In genomic region chr14:96666088-96666487, GRCh38 we compare ENCODE assay signal across 25 cellular contexts.
DNase-seq lines count a peak whose midpoint lies in the region; ATAC-seq and TF ChIP-seq lines count a peak whose summit lies in the region.
"Had no signal": no experiment of that assay in that cellular context is flagged by ENCODE, and none has a peak within 500 bp of the region (broad histone marks: within the 10 kb centered on the region; RNA-seq: fewer than 3 reads in every experiment).

No MANE protein-coding gene starts in this region.

- H3K27me3 ChIP-seq in A673 (replicated peaks; ENCODE audit: insufficient read depth, low read depth, low read length, poor library complexity), result no peaks in the 10 kb centered on the region
- peaks cover 3% of the 10 kb centered on the region for H3K27me3 ChIP-seq in BE2C
- H3K27me3 ChIP-seq in Karpas-422 (ENCODE audit: low read length), result no peaks in the 10 kb centered on the region
- H3K27me3 ChIP-seq: sigmoid colon, SJCRH30, upper lobe of left lung had no signal

- intact Hi-C loops in A673 (cut with micrococcal nuclease; ENCODE audit: unreplicated experiment), result no loop called here

- H3K36me3 Mint-ChIP-seq in WTC11, result no peaks in the 10 kb centered on the region
- H3K36me3 Mint-ChIP-seq: stimulated activated memory B cell treated with anti-CD40 and anti-IgM and Interleukin-4, amounts not matched to agents 10 μg/mL and 1 μg/mL and 100 μg/mL, for 72 hours had no signal

- H3K9me2 ChIP-seq in Karpas-422 (replicated peaks; ENCODE audit: insufficient read depth, low read length), result no peaks in the 10 kb centered on the region

- H3K9ac ChIP-seq in Karpas-422 (ENCODE audit: low read length), result no peak overlapping the region

- no peak overlapping the region for H3K27ac ChIP-seq in A673 (ENCODE audit: low read depth, low read length, poor library complexity, severe bottlenecking)
- H3K27ac ChIP-seq in Karpas-422 (ENCODE audit: low read length), result no peak overlapping the region
- H3K27ac ChIP-seq: epithelial cell of prostate, prostate gland, sigmoid colon, SJCRH30, upper lobe of left lung had no signal

- H4K20me1 ChIP-seq in Karpas-422 (ENCODE audit: insufficient read depth, low read depth, low read length), result no peaks in the 10 kb centered on the region

- peaks cover 7% of the 10 kb centered on the region for H3K9me3 Mint-ChIP-seq in WTC11
- H3K9me3 Mint-ChIP-seq: activated CD4-positive, alpha-beta memory T cell treated with anti-CD3 and anti-CD28 coated beads, Interleukin-2, amount 10 ng/mL, durations not matched to agents 7 days and 5 days; activated naive CD4-positive, alpha-beta T cell treated with anti-CD3 and anti-CD28 coated beads, Interleukin-2, amount 50 U/mL, for 24 hours had no signal

- no peaks in the 10 kb centered on the region for H3K27me3 Mint-ChIP-seq in WTC11 (ENCODE audit: low read depth)

- H3K4me1 Mint-ChIP-seq in WTC11, result peaks cover 37% of the 10 kb centered on the region
- H3K4me1 Mint-ChIP-seq: activated CD4-positive, alpha-beta memory T cell treated with anti-CD3 and anti-CD28 coated beads, Interleukin-2, amount 10 ng/mL, durations not matched to agents 7 days and 5 days; activated naive CD4-positive, alpha-beta T cell treated with anti-CD3 and anti-CD28 coated beads, Interleukin-2, amount 50 U/mL, for 24 hours; stimulated activated memory B cell treated with anti-CD40 and anti-IgM and Interleukin-4, amounts not matched to agents 10 μg/mL and 1 μg/mL and 100 μg/mL, for 72 hours had no signal

- POLR2A ChIA-PET in A673 (lab: Charles Lee; ENCODE audit: low non-redundant PET), result no interaction called here
- POLR2A ChIA-PET in WTC11 (lab: Charles Lee), result no interaction called here

- peak; percentile 41; the same call in 1 of the 2 replicates for TF ChIP-seq CTCF in A673 (conservative IDR thresholded peaks at IDR 0.05; ENCODE audit: low read depth, low read length)
- peak; percentile 32 for TF ChIP-seq CTCF in BE2C (IDR thresholded peaks at IDR 0.05; ENCODE audit: low read depth, low read length)
- TF ChIP-seq CTCF in WTC11 (IDR thresholded peaks at IDR 0.05), result no peak

- no peak overlapping the region for H2AFZ ChIP-seq in Karpas-422 (ENCODE audit: low read length)

- DNase-seq in A673 (ENCODE audit: low spot score) (peak; percentile 26), BE2C (no peak), Karpas-422 (peak; percentile 87), WTC11 (ENCODE audit: low spot score) (no peak), GM19238 (ENCODE audit: insufficient read length, low spot score) (no peak), NOMO-1 (lab: John Stamatoyannopoulos, UW; ENCODE audit: unreplicated experiment in 2 of 2) (no peak), AML-193 (lab: John Stamatoyannopoulos, UW) (no peak)
- DNase-seq: activated CD4-positive, alpha-beta memory T cell treated with anti-CD3 and anti-CD28 coated beads, Interleukin-2, amount 10 ng/mL, durations not matched to agents 7 days and 5 days; activated CD4-positive, alpha-beta T cell treated with anti-CD3 and anti-CD28 coated beads for 1 hour; activated CD8-positive, alpha-beta memory T cell treated with anti-CD3 and anti-CD28 coated beads, Interleukin-2, amount 50 U/mL, for 48 hours; effector CD4-positive, alpha-beta T cell; glutamatergic neuron; islet precursor cell; left ventricle myocardium superior; MM.1S; NCI-H1694 treated with DMSO at 0.1 percent for 48 hours; sigmoid colon; SJCRH30; stimulated activated CD4-positive, alpha-beta T cell treated with anti-CD3 and anti-CD28 coated beads, Interleukin-4, amount 100 ng/mL, for 24 hours; substantia nigra; upper lobe of left lung had no signal

- H3K4me1 ChIP-seq in A673 (ENCODE audit: insufficient read depth, low read length, poor library complexity, severe bottlenecking) (peaks cover 25% of the 10 kb centered on the region), BE2C (no peaks in the 10 kb centered on the region), Karpas-422 (ENCODE audit: low read length) (peaks cover 56% of the 10 kb centered on the region)
- H3K4me1 ChIP-seq: prostate gland, sigmoid colon, SJCRH30, upper lobe of left lung had no signal

- H3K27ac Mint-ChIP-seq in WTC11, result no peak overlapping the region
- H3K27ac Mint-ChIP-seq: activated CD4-positive, alpha-beta memory T cell treated with anti-CD3 and anti-CD28 coated beads, Interleukin-2, amount 10 ng/mL, durations not matched to agents 7 days and 5 days; activated naive CD4-positive, alpha-beta T cell treated with anti-CD3 and anti-CD28 coated beads, Interleukin-2, amount 50 U/mL, for 24 hours; stimulated activated memory B cell treated with anti-CD40 and anti-IgM and Interleukin-4, amounts not matched to agents 10 μg/mL and 1 μg/mL and 100 μg/mL, for 72 hours had no signal

- H3K9me3 ChIP-seq in A673 (ENCODE audit: low read depth, low read length, poor library complexity, severe bottlenecking) (no peaks in the 10 kb centered on the region), BE2C (no peaks in the 10 kb centered on the region), Karpas-422 (ENCODE audit: low read length) (no peaks in the 10 kb centered on the region)
- H3K9me3 ChIP-seq: prostate gland, sigmoid colon, SJCRH30, upper lobe of left lung had no signal

- no peak; the same call in 1 of the 2 replicates for ATAC-seq in WTC11
- ATAC-seq: left ventricle myocardium superior; stimulated activated memory B cell treated with anti-CD40 and anti-IgM and Interleukin-4, amounts not matched to agents 10 μg/mL and 1 μg/mL and 100 μg/mL, for 72 hours had no signal

- H3K4me3 ChIP-seq in A673 (ENCODE audit: low read depth, low read length, poor library complexity, severe bottlenecking), result no peak overlapping the region
- H3K4me3 ChIP-seq in BE2C (ENCODE audit: low read depth, low read length), result no peak overlapping the region
- H3K4me3 ChIP-seq in Karpas-422 (ENCODE audit: low read length), result 0 out of 2 replicates have a peak overlapping the region, but pooled peaks have one; percentile 1
- H3K4me3 ChIP-seq: prostate gland, sigmoid colon, SJCRH30, upper lobe of left lung had no signal

- peak overlapping the region; percentile 38 for H3K4me2 ChIP-seq in Karpas-422 (ENCODE audit: low read depth, low read length, poor library complexity, severe bottlenecking)

- H3K79me2 ChIP-seq in Karpas-422 (ENCODE audit: low read length), result no peaks in the 10 kb centered on the region

- BruUV-seq in A673 (replicated peaks; lab: Mats Ljungman, UMichigan), result no TSS peak

- CTCF ChIA-PET in A673 (lab: Charles Lee), result no interaction called here
- CTCF ChIA-PET in WTC11 (lab: Charles Lee), result interaction anchor here (0.6 to 2.5 kb wide), 2 partner anchors 82 to 109 kb away, joined by 4 to 11 read pairs; no protein-coding TSS in a partner anchor

- H3K36me3 ChIP-seq in A673 (ENCODE audit: insufficient read depth, low read length, poor library complexity, severe bottlenecking) (no peaks in the 10 kb centered on the region), BE2C (no peaks in the 10 kb centered on the region), Karpas-422 (ENCODE audit: insufficient read depth, low read length) (no peaks in the 10 kb centered on the region)
- H3K36me3 ChIP-seq: prostate gland, sigmoid colon, SJCRH30, upper lobe of left lung had no signal

- H3K4me3 Mint-ChIP-seq in WTC11, result no peak overlapping the region
- H3K4me3 Mint-ChIP-seq: activated CD4-positive, alpha-beta memory T cell treated with anti-CD3 and anti-CD28 coated beads, Interleukin-2, amount 10 ng/mL, durations not matched to agents 7 days and 5 days; activated naive CD4-positive, alpha-beta T cell treated with anti-CD3 and anti-CD28 coated beads, Interleukin-2, amount 50 U/mL, for 24 hours; stimulated activated memory B cell treated with anti-CD40 and anti-IgM and Interleukin-4, amounts not matched to agents 10 μg/mL and 1 μg/mL and 100 μg/mL, for 72 hours had no signal

TF ChIP-seq in WTC11, 78 proteins besides CTCF, POLR2A, EP300 and RAD21:
- peak; percentile 82; the same call in 1 of the 2 replicates for TF ChIP-seq ZNF425 (CRISPR knock-in tag; conservative IDR thresholded peaks at IDR 0.05)
- no peak for TF ChIP-seq SMAD4 (CRISPR knock-in tag; IDR thresholded peaks at IDR 0.05)
- no peak for TF ChIP-seq CREB1 (CRISPR knock-in tag; IDR thresholded peaks at IDR 0.05)
- TF ChIP-seq MLX (CRISPR knock-in tag; IDR thresholded peaks at IDR 0.05), result no peak

Comparison
In these comparisons a context has a peak if more than half of its experiments do, and no peak if none do; other contexts are left out.
1. DNase-seq: peak in A673 (single experiment) and Karpas-422 (single experiment); none in BE2C (single experiment), WTC11 (single experiment), GM19238 (single experiment), NOMO-1 (0 of 2) and AML-193 (0 of 2).